1 cellular context compared by ENCODE assay signal in genomic region chr11:57761301-57762234, GRCh38.
TF ChIP-seq lines count a peak whose summit lies in the region.

Gene CTNND1, plus strand, starts transcription at chr11:57761802. Its CDS starts 29,677 bp downstream, at chr11:57791479.

TF ChIP-seq in HepG2, 621 proteins besides CTCF, POLR2A, EP300 and RAD21 (continued from another document and continues in another):
- no peak for TF ChIP-seq MNT (IDR thresholded peaks at IDR 0.05)
- TF ChIP-seq ZNF761 (CRISPR knock-in tag; conservative IDR thresholded peaks at IDR 0.05), result no peak
- TF ChIP-seq SNAPC5 (CRISPR knock-in tag; IDR thresholded peaks at IDR 0.05; ENCODE audit: borderline replicate concordance), result no peak
- no peak for TF ChIP-seq NFE2L1 (CRISPR knock-in tag; IDR thresholded peaks at IDR 0.05; ENCODE audit: borderline replicate concordance)
- no peak for TF ChIP-seq TCF7L2 (IDR thresholded peaks at IDR 0.05; ENCODE audit: low read depth, low read length)
- TF ChIP-seq SNAI1 (CRISPR knock-in tag; IDR thresholded peaks at IDR 0.05; ENCODE audit: borderline replicate concordance), result no peak
- TF ChIP-seq HNF1B (CRISPR knock-in tag; IDR thresholded peaks at IDR 0.05), result no peak
- no peak for TF ChIP-seq ISX (CRISPR knock-in tag; conservative IDR thresholded peaks at IDR 0.05)
- TF ChIP-seq ZNF282 (IDR thresholded peaks at IDR 0.05; ENCODE audit: partially characterized antibody), result no peak
- TF ChIP-seq NCOR1 (IDR thresholded peaks at IDR 0.05; ENCODE audit: borderline replicate concordance, low read length), result peak; percentile 37; the same call in 1 of the 2 replicates
- TF ChIP-seq ZNF660 (CRISPR knock-in tag; IDR thresholded peaks at IDR 0.05; ENCODE audit: borderline replicate concordance, low read depth), result no peak
- peak; percentile 48; the same call in 1 of the 2 replicates for TF ChIP-seq PAXIP1 (CRISPR knock-in tag; conservative IDR thresholded peaks at IDR 0.05)
- no peak for TF ChIP-seq PRPF4 (IDR thresholded peaks at IDR 0.05; ENCODE audit: low read depth, low read length, poor library complexity, severe bottlenecking)
- TF ChIP-seq NFKB2 (CRISPR knock-in tag; IDR thresholded peaks at IDR 0.05; ENCODE audit: borderline replicate concordance), result no peak
- TF ChIP-seq KDM5A (IDR thresholded peaks at IDR 0.05; ENCODE audit: borderline replicate concordance, low read length), result peak; percentile 85; the same call in 1 of the 2 replicates
- TF ChIP-seq XRCC5 (optimal IDR thresholded peaks at IDR 0.05; ENCODE audit: low read length), result peak; percentile 61
- no peak for TF ChIP-seq MTERF4 (CRISPR knock-in tag; IDR thresholded peaks at IDR 0.05)
- TF ChIP-seq IRF1 (CRISPR knock-in tag; IDR thresholded peaks at IDR 0.05; ENCODE audit: low read depth), result no peak
- TF ChIP-seq ZBTB1 (CRISPR knock-in tag; IDR thresholded peaks at IDR 0.05; ENCODE audit: borderline replicate concordance), result no peak
- TF ChIP-seq ZNF614 (CRISPR knock-in tag; IDR thresholded peaks at IDR 0.05; ENCODE audit: borderline replicate concordance), result peak; percentile 76; the same call in 1 of the 2 replicates
- no peak for TF ChIP-seq KLF15 (CRISPR knock-in tag; IDR thresholded peaks at IDR 0.05; ENCODE audit: borderline replicate concordance)
- TF ChIP-seq NFRKB (IDR thresholded peaks at IDR 0.05), result no peak
- TF ChIP-seq FOXP4 (CRISPR knock-in tag; IDR thresholded peaks at IDR 0.05), result 0 out of 2 replicates have a peak, but pooled peaks have one; percentile 33
- TF ChIP-seq ZNF567 (CRISPR knock-in tag; IDR thresholded peaks at IDR 0.05; ENCODE audit: borderline replicate concordance), result no peak
- TF ChIP-seq ZHX2 (IDR thresholded peaks at IDR 0.05; ENCODE audit: low read depth), result peak; percentile 54; the same call in 1 of the 2 replicates
- no peak for TF ChIP-seq ZHX2 (CRISPR knock-in tag; IDR thresholded peaks at IDR 0.05; ENCODE audit: borderline replicate concordance)
- no peak for TF ChIP-seq RCOR2 (CRISPR knock-in tag; IDR thresholded peaks at IDR 0.05)
- TF ChIP-seq NR0B2 (CRISPR knock-in tag; IDR thresholded peaks at IDR 0.05), result no peak
- no peak for TF ChIP-seq ZNF670 (CRISPR knock-in tag; IDR thresholded peaks at IDR 0.05; ENCODE audit: borderline replicate concordance)
- TF ChIP-seq ZNF740 (CRISPR knock-in tag; IDR thresholded peaks at IDR 0.05), result no peak
- no peak; the same call in 1 of the 2 replicates for TF ChIP-seq ZNF639 (CRISPR knock-in tag; conservative IDR thresholded peaks at IDR 0.05)
- no peak for TF ChIP-seq ZBTB37 (CRISPR knock-in tag; IDR thresholded peaks at IDR 0.05)
- no peak for TF ChIP-seq ZNF10 (CRISPR knock-in tag; IDR thresholded peaks at IDR 0.05; ENCODE audit: borderline replicate concordance, low read depth)
- TF ChIP-seq ZNF883 (CRISPR knock-in tag; IDR thresholded peaks at IDR 0.05; ENCODE audit: not compliant biosample characterization), result no peak
- TF ChIP-seq ZKSCAN5 (CRISPR knock-in tag; IDR thresholded peaks at IDR 0.05), result no peak
